In the genomic region with DNA sequence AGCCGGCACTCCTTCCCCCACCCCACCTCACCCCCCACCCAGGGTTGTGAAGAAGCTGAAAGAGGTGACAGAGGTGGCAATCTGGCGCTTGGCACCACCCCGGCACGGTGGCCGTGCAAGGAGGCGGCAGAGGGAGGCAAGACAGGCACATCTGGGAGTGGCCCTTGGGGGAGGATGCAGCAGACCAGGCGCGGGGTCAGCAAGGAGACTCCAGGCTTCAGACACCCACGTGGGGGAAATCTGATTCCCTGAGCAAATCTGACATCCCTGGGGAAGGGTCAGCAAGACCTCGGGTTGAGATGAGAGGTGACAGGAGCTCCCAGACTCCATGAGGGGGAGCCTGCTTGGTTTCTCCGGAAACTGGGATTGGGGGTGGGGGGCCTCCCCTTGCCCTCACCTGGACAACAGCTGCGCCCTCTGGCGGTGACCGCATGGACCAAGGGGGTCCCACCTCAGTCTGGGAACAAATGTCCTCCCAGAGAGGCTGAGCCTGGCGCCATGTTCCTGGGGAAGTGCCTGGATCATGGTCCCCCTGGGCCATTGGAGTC, we compare ENCODE assay signal across 1 cellular context.
TF ChIP-seq lines count a peak whose summit lies in the region.

No MANE protein-coding gene starts in this region.

TF ChIP-seq in HepG2, 621 proteins besides CTCF, POLR2A, EP300 and RAD21 (continued from another document and continues in another):
- TF ChIP-seq ATM (IDR thresholded peaks at IDR 0.05; ENCODE audit: borderline replicate concordance) (no peak), NR2F6 (IDR thresholded peaks at IDR 0.05) (0 out of 2 replicates have a peak, but pooled peaks have one; percentile 32), NR2F6 (CRISPR knock-in tag; IDR thresholded peaks at IDR 0.05) (peak; percentile 29; the same call in 1 of the 2 replicates), ZBTB8A (CRISPR knock-in tag; IDR thresholded peaks at IDR 0.05; ENCODE audit: borderline replicate concordance, low read depth) (no peak), GMEB1 (CRISPR knock-in tag; IDR thresholded peaks at IDR 0.05; ENCODE audit: borderline replicate concordance) (no peak), ERF (CRISPR knock-in tag; IDR thresholded peaks at IDR 0.05) (no peak), ZBTB20 (CRISPR knock-in tag; IDR thresholded peaks at IDR 0.05; ENCODE audit: borderline replicate concordance, low read depth) (no peak), HNF4A (CRISPR knock-in tag; IDR thresholded peaks at IDR 0.05) (no peak), KAT8 (CRISPR knock-in tag; IDR thresholded peaks at IDR 0.05) (no peak), DMTF1 (CRISPR knock-in tag; IDR thresholded peaks at IDR 0.05) (no peak), SOX6 (IDR thresholded peaks at IDR 0.05) (no peak), SOX6 (CRISPR knock-in tag; IDR thresholded peaks at IDR 0.05) (peak; percentile 30; the same call in 1 of the 2 replicates), ZNF883 (CRISPR knock-in tag; IDR thresholded peaks at IDR 0.05; ENCODE audit: not compliant biosample characterization) (no peak), ZNF841 (CRISPR knock-in tag; IDR thresholded peaks at IDR 0.05; ENCODE audit: borderline replicate concordance) (no peak), ZBTB7B (CRISPR knock-in tag; IDR thresholded peaks at IDR 0.05) (peak; percentile 96), ZNF33B (CRISPR knock-in tag; IDR thresholded peaks at IDR 0.05) (no peak), AGO2 (optimal IDR thresholded peaks at IDR 0.05; ENCODE audit: low read depth, low read length) (no peak), SATB2 (CRISPR knock-in tag; IDR thresholded peaks at IDR 0.05) (no peak), ZNF577 (CRISPR knock-in tag; IDR thresholded peaks at IDR 0.05; ENCODE audit: borderline replicate concordance, low read depth) (no peak), MIER2 (CRISPR knock-in tag; IDR thresholded peaks at IDR 0.05) (no peak), PREB (CRISPR knock-in tag; IDR thresholded peaks at IDR 0.05) (no peak), ZFP37 (CRISPR knock-in tag; IDR thresholded peaks at IDR 0.05; ENCODE audit: borderline replicate concordance) (no peak), EEA1 (CRISPR knock-in tag; IDR thresholded peaks at IDR 0.05; ENCODE audit: borderline replicate concordance) (no peak), ZKSCAN8 (CRISPR knock-in tag; IDR thresholded peaks at IDR 0.05; ENCODE audit: borderline replicate concordance) (0 out of 2 replicates have a peak, but pooled peaks have one; percentile 40), MAF1 (CRISPR knock-in tag; IDR thresholded peaks at IDR 0.05; ENCODE audit: borderline replicate concordance) (no peak), ZNF556 (CRISPR knock-in tag; IDR thresholded peaks at IDR 0.05; ENCODE audit: borderline replicate concordance) (no peak), ZBTB7A (CRISPR knock-in tag; IDR thresholded peaks at IDR 0.05) (peak; percentile 95), SRSF4 (IDR thresholded peaks at IDR 0.05; ENCODE audit: low read depth, low read length, poor library complexity, severe bottlenecking) (no peak), ZNF7 (CRISPR knock-in tag; IDR thresholded peaks at IDR 0.05) (no peak), ATRX (CRISPR knock-in tag; IDR thresholded peaks at IDR 0.05; ENCODE audit: borderline replicate concordance) (no peak), SIN3B (IDR thresholded peaks at IDR 0.05; ENCODE audit: low read length) (no peak), HDAC6 (IDR thresholded peaks at IDR 0.05; ENCODE audit: low read depth, low read length) (no peak), SAP130 (CRISPR knock-in tag; IDR thresholded peaks at IDR 0.05; ENCODE audit: low read depth) (peak; percentile 49), ZNF343 (CRISPR knock-in tag; IDR thresholded peaks at IDR 0.05) (no peak), DBP (CRISPR knock-in tag; IDR thresholded peaks at IDR 0.05; ENCODE audit: not compliant biosample characterization) (no peak), ARID3A (IDR thresholded peaks at IDR 0.05; ENCODE audit: low read depth, low read length) (no peak), ZNF770 (CRISPR knock-in tag; IDR thresholded peaks at IDR 0.05) (0 out of 2 replicates have a peak, but pooled peaks have one; percentile 35), TAF15 (IDR thresholded peaks at IDR 0.05; ENCODE audit: low read depth, low read length, poor library complexity, severe bottlenecking) (no peak), MIER3 (CRISPR knock-in tag; IDR thresholded peaks at IDR 0.05; ENCODE audit: borderline replicate concordance) (peak; percentile 39; the same call in 1 of the 2 replicates), SIX4 (CRISPR knock-in tag; IDR thresholded peaks at IDR 0.05) (no peak), DPF2 (CRISPR knock-in tag; IDR thresholded peaks at IDR 0.05; ENCODE audit: borderline replicate concordance, low read depth) (no peak), ZNF530 (CRISPR knock-in tag; IDR thresholded peaks at IDR 0.05; ENCODE audit: low read depth) (no peak), MED1 (CRISPR knock-in tag; IDR thresholded peaks at IDR 0.05) (no peak), ZNF720 (CRISPR knock-in tag; IDR thresholded peaks at IDR 0.05) (no peak), CCDC6 (CRISPR knock-in tag; IDR thresholded peaks at IDR 0.05) (no peak), RXRB (CRISPR knock-in tag; IDR thresholded peaks at IDR 0.05; ENCODE audit: borderline replicate concordance) (0 out of 2 replicates have a peak, but pooled peaks have one; percentile 35), ETV6 (CRISPR knock-in tag; conservative IDR thresholded peaks at IDR 0.05) (no peak), TOPORS (CRISPR knock-in tag; IDR thresholded peaks at IDR 0.05) (no peak)
- TF ChIP-seq, protein P1, sequence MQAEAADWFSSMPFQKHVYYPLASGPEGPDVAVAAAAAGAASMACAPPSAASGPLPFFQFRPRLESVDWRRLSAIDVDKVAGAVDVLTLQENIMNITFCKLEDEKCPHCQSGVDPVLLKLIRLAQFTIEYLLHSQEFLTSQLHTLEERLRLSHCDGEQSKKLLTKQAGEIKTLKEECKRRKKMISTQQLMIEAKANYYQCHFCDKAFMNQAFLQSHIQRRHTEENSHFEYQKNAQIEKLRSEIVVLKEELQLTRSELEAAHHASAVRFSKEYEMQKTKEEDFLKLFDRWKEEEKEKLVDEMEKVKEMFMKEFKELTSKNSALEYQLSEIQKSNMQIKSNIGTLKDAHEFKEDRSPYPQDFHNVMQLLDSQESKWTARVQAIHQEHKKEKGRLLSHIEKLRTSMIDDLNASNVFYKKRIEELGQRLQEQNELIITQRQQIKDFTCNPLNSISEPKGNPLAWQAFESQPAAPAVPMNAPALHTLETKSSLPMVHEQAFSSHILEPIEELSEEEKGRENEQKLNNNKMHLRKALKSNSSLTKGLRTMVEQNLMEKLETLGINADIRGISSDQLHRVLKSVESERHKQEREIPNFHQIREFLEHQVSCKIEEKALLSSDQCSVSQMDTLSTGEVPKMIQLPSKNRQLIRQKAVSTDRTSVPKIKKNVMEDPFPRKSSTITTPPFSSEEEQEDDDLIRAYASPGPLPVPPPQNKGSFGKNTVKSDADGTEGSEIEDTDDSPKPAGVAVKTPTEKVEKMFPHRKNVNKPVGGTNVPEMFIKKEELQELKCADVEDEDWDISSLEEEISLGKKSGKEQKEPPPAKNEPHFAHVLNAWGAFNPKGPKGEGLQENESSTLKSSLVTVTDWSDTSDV (CRISPR knock-in tag; IDR thresholded peaks at IDR 0.05), result no peak
- TF ChIP-seq, protein P2, sequence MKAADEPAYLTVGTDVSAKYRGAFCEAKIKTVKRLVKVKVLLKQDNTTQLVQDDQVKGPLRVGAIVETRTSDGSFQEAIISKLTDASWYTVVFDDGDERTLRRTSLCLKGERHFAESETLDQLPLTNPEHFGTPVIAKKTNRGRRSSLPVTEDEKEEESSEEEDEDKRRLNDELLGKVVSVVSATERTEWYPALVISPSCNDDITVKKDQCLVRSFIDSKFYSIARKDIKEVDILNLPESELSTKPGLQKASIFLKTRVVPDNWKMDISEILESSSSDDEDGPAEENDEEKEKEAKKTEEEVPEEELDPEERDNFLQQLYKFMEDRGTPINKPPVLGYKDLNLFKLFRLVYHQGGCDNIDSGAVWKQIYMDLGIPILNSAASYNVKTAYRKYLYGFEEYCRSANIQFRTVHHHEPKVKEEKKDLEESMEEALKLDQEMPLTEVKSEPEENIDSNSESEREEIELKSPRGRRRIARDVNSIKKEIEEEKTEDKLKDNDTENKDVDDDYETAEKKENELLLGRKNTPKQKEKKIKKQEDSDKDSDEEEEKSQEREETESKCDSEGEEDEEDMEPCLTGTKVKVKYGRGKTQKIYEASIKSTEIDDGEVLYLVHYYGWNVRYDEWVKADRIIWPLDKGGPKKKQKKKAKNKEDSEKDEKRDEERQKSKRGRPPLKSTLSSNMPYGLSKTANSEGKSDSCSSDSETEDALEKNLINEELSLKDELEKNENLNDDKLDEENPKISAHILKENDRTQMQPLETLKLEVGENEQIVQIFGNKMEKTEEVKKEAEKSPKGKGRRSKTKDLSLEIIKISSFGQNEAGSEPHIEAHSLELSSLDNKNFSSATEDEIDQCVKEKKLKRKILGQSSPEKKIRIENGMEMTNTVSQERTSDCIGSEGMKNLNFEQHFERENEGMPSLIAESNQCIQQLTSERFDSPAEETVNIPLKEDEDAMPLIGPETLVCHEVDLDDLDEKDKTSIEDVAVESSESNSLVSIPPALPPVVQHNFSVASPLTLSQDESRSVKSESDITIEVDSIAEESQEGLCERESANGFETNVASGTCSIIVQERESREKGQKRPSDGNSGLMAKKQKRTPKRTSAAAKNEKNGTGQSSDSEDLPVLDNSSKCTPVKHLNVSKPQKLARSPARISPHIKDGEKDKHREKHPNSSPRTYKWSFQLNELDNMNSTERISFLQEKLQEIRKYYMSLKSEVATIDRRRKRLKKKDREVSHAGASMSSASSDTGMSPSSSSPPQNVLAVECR (CRISPR knock-in tag; IDR thresholded peaks at IDR 0.05; ENCODE audit: borderline replicate concordance), result peak; percentile 22; the same call in 1 of the 2 replicates
